42 cellular contexts compared by ENCODE assay signal in the genomic region with DNA sequence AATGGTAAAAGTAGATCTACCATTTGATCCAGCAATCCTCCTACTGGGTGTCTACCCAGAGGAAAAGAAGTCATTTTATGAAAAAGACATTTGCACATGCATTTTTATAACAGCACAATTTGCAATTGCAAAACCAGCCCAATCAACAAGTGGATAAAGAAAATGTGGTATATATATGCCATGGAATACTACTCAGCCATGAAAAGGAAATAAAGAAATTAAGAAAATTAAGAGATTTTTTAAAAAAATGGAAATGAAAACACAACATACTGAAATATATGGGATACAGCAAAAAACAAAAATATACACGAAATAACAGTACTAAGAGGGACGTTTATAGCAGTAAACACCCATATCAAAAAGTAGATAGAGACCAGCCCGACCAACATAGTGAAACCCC. TPM values are rescaled to one million over a fixed set of nuclear protein-coding genes. Genes with fewer than 3 reads are reported as not detected.
"Had no signal": no experiment of that assay in that cellular context is flagged by ENCODE, and none has a peak within 500 bp of the region (broad histone marks: within the 10 kb centered on the region; RNA-seq: fewer than 3 reads in every experiment).

No MANE protein-coding gene starts in this region.

- H3K4me1 Mint-ChIP-seq: activated naive CD4-positive, alpha-beta T cell treated with anti-CD3 and anti-CD28 coated beads, Interleukin-2, amount 10 ng/mL, durations not matched to agents 7 days and 5 days; activated naive CD4-positive, alpha-beta T cell treated with anti-CD3 and anti-CD28 coated beads, Interleukin-2, amount 50 U/mL, for 24 hours; activated naive CD8-positive, alpha-beta T cell treated with anti-CD3 and anti-CD28 coated beads for 36 hours; activated naive CD8-positive, alpha-beta T cell treated with anti-CD3 and anti-CD28 coated beads, Interleukin-2, amount 10 ng/mL, durations not matched to agents 7 days and 5 days; activated naive CD8-positive, alpha-beta T cell treated with anti-CD3 and anti-CD28 coated beads, Interleukin-2, amount 50 U/mL, for 24 hours; activated T-helper 17 cell treated with anti-CD3 and anti-CD28 coated beads, Interleukin-2, amount 50 U/mL, for 72 hours; brain; central memory CD8-positive, alpha-beta T cell had no signal

- H3K4me3 Mint-ChIP-seq: activated naive CD4-positive, alpha-beta T cell treated with anti-CD3 and anti-CD28 coated beads for 36 hours; activated naive CD4-positive, alpha-beta T cell treated with anti-CD3 and anti-CD28 coated beads, Interleukin-2, amount 10 ng/mL, durations not matched to agents 7 days and 5 days; activated naive CD4-positive, alpha-beta T cell treated with anti-CD3 and anti-CD28 coated beads, Interleukin-2, amount 50 U/mL, for 24 hours; activated naive CD8-positive, alpha-beta T cell; activated naive CD8-positive, alpha-beta T cell treated with anti-CD3 and anti-CD28 coated beads for 36 hours; activated naive CD8-positive, alpha-beta T cell treated with anti-CD3 and anti-CD28 coated beads, Interleukin-2, amount 10 ng/mL, durations not matched to agents 7 days and 5 days; activated naive CD8-positive, alpha-beta T cell treated with anti-CD3 and anti-CD28 coated beads, Interleukin-2, amount 50 U/mL, for 24 hours; activated T-cell treated with anti-CD3 and anti-CD28 coated beads, Interleukin-2, amount 50 U/mL, for 4 hours; activated T-cell treated with anti-CD3 and anti-CD28 coated beads, Interleukin-2, amount 50 U/mL, for 72 hours; activated T-helper 1 cell treated with anti-CD3 and anti-CD28 coated beads, Interleukin-12 subunit alpha, Interleukin-12 subunit beta, Interleukin-2, Interleukin-4 antibody, amounts not matched to agents 30 ng/mL and 10 ng/mL and 1 ng/mL, durations not matched to agents 14 hours and 24 hours and 36 hours; activated T-helper 17 cell treated with anti-CD3 and anti-CD28 coated beads, Interleukin-2, amount 50 U/mL, for 72 hours; brain; central memory CD8-positive, alpha-beta T cell had no signal

- H3K36me3 ChIP-seq: adrenal gland, ascending aorta, brain microvascular endothelial cell, breast epithelium, cardiac muscle cell had no signal

- DNase-seq: activated effector memory CD4-positive, alpha-beta T cell treated with anti-CD3 and anti-CD28 coated beads, Interleukin-2, amount 50 U/mL, for 16 hours; activated effector memory CD4-positive, alpha-beta T cell treated with Interleukin-2 at 50 U/mL for 16 hours; activated gamma-delta T cell; activated gamma-delta T cell treated with Interleukin-2 at 50 U/mL for 16 hours; activated naive CD4-positive, alpha-beta T cell; activated naive CD4-positive, alpha-beta T cell treated with anti-CD3 and anti-CD28 coated beads for 36 hours; activated naive CD4-positive, alpha-beta T cell treated with anti-CD3 and anti-CD28 coated beads, Interleukin-2, amount 10 ng/mL, durations not matched to agents 7 days and 5 days; activated naive CD4-positive, alpha-beta T cell treated with anti-CD3 and anti-CD28 coated beads, Interleukin-2, amount 50 U/mL, for 16 hours; activated naive CD4-positive, alpha-beta T cell treated with Interleukin-2 at 50 U/mL for 16 hours; activated naive CD8-positive, alpha-beta T cell treated with anti-CD3 and anti-CD28 coated beads for 36 hours; activated naive CD8-positive, alpha-beta T cell treated with anti-CD3 and anti-CD28 coated beads, Interleukin-2, amount 10 ng/mL, durations not matched to agents 7 days and 5 days; activated naive CD8-positive, alpha-beta T cell treated with anti-CD3 and anti-CD28 coated beads, Interleukin-2, amount 50 U/mL, for 24 hours; activated T-cell treated with anti-CD3 and anti-CD28 coated beads, Interleukin-2, amount 50 U/mL, for 4 hours; activated T-cell treated with anti-CD3 and anti-CD28 coated beads, Interleukin-2, amount 50 U/mL, for 48 hours; activated T-cell treated with anti-CD3 and anti-CD28 coated beads, Interleukin-2, amount 50 U/mL, for 72 hours; adrenal gland; amniotic stem cell; amygdala; anterior cingulate cortex; aorta; body of pancreas; brain microvascular endothelial cell; caudate nucleus; central memory CD4-positive, alpha-beta T cell; cerebellar nuclear complex had no signal

- H3K27ac ChIP-seq: adrenal gland, ascending aorta, body of pancreas, brain microvascular endothelial cell, breast epithelium, cardiac muscle cell had no signal

- H3K4me3 ChIP-seq: adrenal gland, ascending aorta, body of pancreas, breast epithelium, cardiac muscle cell had no signal

- H3K27me3 ChIP-seq: adrenal gland, ascending aorta, body of pancreas, brain microvascular endothelial cell, breast epithelium, cardiac muscle cell had no signal

- H3K4me1 ChIP-seq: adrenal gland, ascending aorta, body of pancreas, breast epithelium had no signal

- FAIRE-seq: astrocyte, bronchial epithelial cell had no signal

- H3K9me3 Mint-ChIP-seq: activated naive CD4-positive, alpha-beta T cell treated with anti-CD3 and anti-CD28 coated beads for 36 hours; activated naive CD4-positive, alpha-beta T cell treated with anti-CD3 and anti-CD28 coated beads, Interleukin-2, amount 10 ng/mL, durations not matched to agents 7 days and 5 days; activated naive CD4-positive, alpha-beta T cell treated with anti-CD3 and anti-CD28 coated beads, Interleukin-2, amount 50 U/mL, for 24 hours; activated naive CD4-positive, alpha-beta T cell treated with anti-CD3 and anti-CD28 coated beads, Interleukin-2, amount 50 U/mL, for 72 hours; activated naive CD8-positive, alpha-beta T cell treated with anti-CD3 and anti-CD28 coated beads for 36 hours; activated naive CD8-positive, alpha-beta T cell treated with anti-CD3 and anti-CD28 coated beads, Interleukin-2, amount 10 ng/mL, durations not matched to agents 7 days and 5 days; activated naive CD8-positive, alpha-beta T cell treated with anti-CD3 and anti-CD28 coated beads, Interleukin-2, amount 50 U/mL, for 24 hours; activated T-cell treated with anti-CD3 and anti-CD28 coated beads, Interleukin-2, amount 50 U/mL, for 4 hours; activated T-helper 1 cell treated with anti-CD3 and anti-CD28 coated beads, Interleukin-12 subunit alpha, Interleukin-12 subunit beta, Interleukin-2, Interleukin-4 antibody, amounts not matched to agents 30 ng/mL and 10 ng/mL and 1 ng/mL, durations not matched to agents 14 hours and 24 hours and 36 hours; activated T-helper 17 cell treated with anti-CD3 and anti-CD28 coated beads, Interleukin-2, amount 50 U/mL, for 72 hours; activated T-helper 2 cell treated with anti-CD3 and anti-CD28 coated beads, Interferon-gamma antibody, Interleukin-2, Interleukin-4, amounts not matched to agents 10 μg/mL and 5 μg/mL and 100 μg/mL, durations not matched to agents 14 hours and 24 hours and 36 hours; brain; central memory CD8-positive, alpha-beta T cell had no signal

- ATAC-seq: activated naive CD4-positive, alpha-beta T cell treated with anti-CD3 and anti-CD28 coated beads, Interleukin-2, amount 50 U/mL, for 72 hours; activated naive CD8-positive, alpha-beta T cell treated with anti-CD3 and anti-CD28 coated beads, Interleukin-2, amount 50 U/mL, for 24 hours; activated T-cell treated with anti-CD3 and anti-CD28 coated beads, Interleukin-2, amount 50 U/mL, for 4 hours; activated T-cell treated with anti-CD3 and anti-CD28 coated beads, Interleukin-2, amount 50 U/mL, for 72 hours; activated T-helper 17 cell treated with anti-CD3 and anti-CD28 coated beads, Interleukin-2, amount 50 U/mL, for 72 hours; body of pancreas had no signal

- H3K9me3 ChIP-seq: ascending aorta, body of pancreas, breast epithelium had no signal

- H3K27me3 Mint-ChIP-seq: activated naive CD8-positive, alpha-beta T cell treated with anti-CD3 and anti-CD28 coated beads for 36 hours; activated T-helper 17 cell treated with anti-CD3 and anti-CD28 coated beads, Interleukin-2, amount 50 U/mL, for 72 hours; central memory CD8-positive, alpha-beta T cell had no signal

- H3K36me3 Mint-ChIP-seq: activated naive CD4-positive, alpha-beta T cell treated with anti-CD3 and anti-CD28 coated beads, Interleukin-2, amount 10 ng/mL, durations not matched to agents 7 days and 5 days; activated naive CD4-positive, alpha-beta T cell treated with anti-CD3 and anti-CD28 coated beads, Interleukin-2, amount 50 U/mL, for 24 hours; activated naive CD4-positive, alpha-beta T cell treated with anti-CD3 and anti-CD28 coated beads, Interleukin-2, amount 50 U/mL, for 72 hours; activated naive CD8-positive, alpha-beta T cell; activated naive CD8-positive, alpha-beta T cell treated with anti-CD3 and anti-CD28 coated beads for 36 hours; activated naive CD8-positive, alpha-beta T cell treated with anti-CD3 and anti-CD28 coated beads, Interleukin-2, amount 10 ng/mL, durations not matched to agents 7 days and 5 days; brain had no signal

- H3K27ac Mint-ChIP-seq: activated naive CD4-positive, alpha-beta T cell treated with anti-CD3 and anti-CD28 coated beads for 36 hours; activated naive CD4-positive, alpha-beta T cell treated with anti-CD3 and anti-CD28 coated beads, Interleukin-2, amount 10 ng/mL, durations not matched to agents 7 days and 5 days; activated naive CD4-positive, alpha-beta T cell treated with anti-CD3 and anti-CD28 coated beads, Interleukin-2, amount 50 U/mL, for 24 hours; activated naive CD4-positive, alpha-beta T cell treated with anti-CD3 and anti-CD28 coated beads, Interleukin-2, amount 50 U/mL, for 72 hours; activated naive CD8-positive, alpha-beta T cell; activated naive CD8-positive, alpha-beta T cell treated with anti-CD3 and anti-CD28 coated beads for 36 hours; activated naive CD8-positive, alpha-beta T cell treated with anti-CD3 and anti-CD28 coated beads, Interleukin-2, amount 10 ng/mL, durations not matched to agents 7 days and 5 days; activated naive CD8-positive, alpha-beta T cell treated with anti-CD3 and anti-CD28 coated beads, Interleukin-2, amount 50 U/mL, for 24 hours; activated T-cell treated with anti-CD3 and anti-CD28 coated beads, Interleukin-2, amount 50 U/mL, for 72 hours; activated T-helper 1 cell treated with anti-CD3 and anti-CD28 coated beads, Interleukin-12 subunit alpha, Interleukin-12 subunit beta, Interleukin-2, Interleukin-4 antibody, amounts not matched to agents 30 ng/mL and 10 ng/mL and 1 ng/mL, durations not matched to agents 14 hours and 24 hours and 36 hours; activated T-helper 17 cell treated with anti-CD3 and anti-CD28 coated beads, Interleukin-2, amount 50 U/mL, for 72 hours; activated T-helper 2 cell treated with anti-CD3 and anti-CD28 coated beads, Interferon-gamma antibody, Interleukin-2, Interleukin-4, amounts not matched to agents 10 μg/mL and 5 μg/mL and 100 μg/mL, durations not matched to agents 14 hours and 24 hours and 36 hours; brain had no signal

RNA-seq across cellular contexts. Expression of a gene that starts 58.9 kb away (rescaled TPM):
- total RNA-seq: activated naive CD4-positive, alpha-beta T cell treated with anti-CD3 and anti-CD28 coated beads for 36 hours; activated naive CD4-positive, alpha-beta T cell treated with anti-CD3 and anti-CD28 coated beads, Interleukin-2, amount 50 U/mL, for 72 hours; activated naive CD8-positive, alpha-beta T cell treated with anti-CD3 and anti-CD28 coated beads for 36 hours; activated naive CD8-positive, alpha-beta T cell treated with anti-CD3 and anti-CD28 coated beads, Interleukin-2, amount 10 ng/mL, durations not matched to agents 7 days and 5 days; activated T-cell treated with anti-CD3 and anti-CD28 coated beads, Interleukin-2, amount 50 U/mL, for 4 hours; activated T-cell treated with anti-CD3 and anti-CD28 coated beads, Interleukin-2, amount 50 U/mL, for 72 hours; activated T-helper 1 cell treated with anti-CD3 and anti-CD28 coated beads, Interleukin-12 subunit alpha, Interleukin-12 subunit beta, Interleukin-2, Interleukin-4 antibody, amounts not matched to agents 30 ng/mL and 10 ng/mL and 1 ng/mL, durations not matched to agents 14 hours and 24 hours and 36 hours; activated T-helper 17 cell treated with anti-CD3 and anti-CD28 coated beads, Interleukin-2, amount 50 U/mL, for 72 hours; activated T-helper 2 cell treated with anti-CD3 and anti-CD28 coated beads, Interferon-gamma antibody, Interleukin-2, Interleukin-4, amounts not matched to agents 10 μg/mL and 5 μg/mL and 100 μg/mL, durations not matched to agents 14 hours and 24 hours and 36 hours; adrenal gland; aorta; ascending aorta; astrocyte; body of pancreas; breast epithelium; bronchial epithelial cell; cardiac muscle cell; cardiac septum; cerebellum; chondrocyte had no signal
- polyA plus RNA-seq: adipose tissue, adrenal gland, aorta, cardiac muscle cell had no signal
